In genomic region chr12:131280426-131280825, GRCh38 we compare ENCODE assay signal across 24 cellular contexts.
"Had no signal": no experiment of that assay in that cellular context is flagged by ENCODE, and none has a peak within 500 bp of the region (broad histone marks: within the 10 kb centered on the region; RNA-seq: fewer than 3 reads in every experiment).

No MANE protein-coding gene starts in this region.

- H3K27ac Mint-ChIP-seq: activated CD4-positive, alpha-beta T cell treated with anti-CD3 and anti-CD28 coated beads for 36 hours; activated naive CD4-positive, alpha-beta T cell treated with anti-CD3 and anti-CD28 coated beads for 36 hours; activated naive CD8-positive, alpha-beta T cell treated with anti-CD3 and anti-CD28 coated beads, Interleukin-2, amount 50 U/mL, for 24 hours; activated T-helper 2 cell treated with anti-CD3 and anti-CD28 coated beads, Interferon-gamma antibody, Interleukin-2, Interleukin-4, amounts not matched to agents 10 μg/mL and 5 μg/mL and 100 μg/mL, durations not matched to agents 14 hours and 24 hours and 36 hours; effector memory CD8-positive, alpha-beta T cell; memory B cell; nephron progenitor cell had no signal

- H3K4me1 Mint-ChIP-seq: activated CD4-positive, alpha-beta T cell treated with anti-CD3 and anti-CD28 coated beads for 36 hours; activated naive CD8-positive, alpha-beta T cell treated with anti-CD3 and anti-CD28 coated beads, Interleukin-2, amount 50 U/mL, for 24 hours; memory B cell had no signal

- H3K36me3 ChIP-seq: ascending aorta, brain microvascular endothelial cell, SJCRH30, tibial nerve had no signal

- DNase-seq: activated CD4-positive, alpha-beta T cell treated with anti-CD3 and anti-CD28 coated beads for 36 hours; activated CD4-positive, alpha-beta T cell treated with anti-CD3 and anti-CD28 coated beads, Interleukin-2, amount 50 U/mL, for 4 hours; activated CD8-positive, alpha-beta memory T cell treated with anti-CD3 and anti-CD28 coated beads for 24 hours; activated CD8-positive, alpha-beta memory T cell treated with anti-CD3 and anti-CD28 coated beads, Interleukin-2, amount 50 U/mL, for 4 hours; activated naive CD4-positive, alpha-beta T cell treated with anti-CD3 and anti-CD28 coated beads for 36 hours; activated naive CD8-positive, alpha-beta T cell treated with anti-CD3 and anti-CD28 coated beads, Interleukin-2, amount 50 U/mL, for 24 hours; activated T-cell treated with anti-CD3 and anti-CD28 coated beads, Interleukin-2, amount 50 U/mL, for 4 hours; brain microvascular endothelial cell; central memory CD4-positive, alpha-beta T cell; effector memory CD8-positive, alpha-beta T cell; foreskin melanocyte; nephron progenitor cell; nucleus accumbens; SJCRH30; stimulated activated CD4-positive, alpha-beta T cell treated with anti-CD3 and anti-CD28 coated beads, Interleukin-12 subunit alpha, Interleukin-12 subunit beta, amount 100 ng/mL, for 4 hours; stimulated activated CD4-positive, alpha-beta T cell treated with anti-CD3 and anti-CD28 coated beads, Interleukin-4, amount 100 ng/mL, for 4 hours; stimulated activated naive CD8-positive, alpha-beta T cell treated with anti-CD3 and anti-CD28 coated beads, Interleukin-15, Interleukin-2, amounts not matched to agents 100 U/mL and 50 U/mL, for 24 hours; substantia nigra; T-helper 9 cell had no signal

- H3K9me3 Mint-ChIP-seq: activated naive CD4-positive, alpha-beta T cell treated with anti-CD3 and anti-CD28 coated beads for 36 hours; activated naive CD8-positive, alpha-beta T cell treated with anti-CD3 and anti-CD28 coated beads, Interleukin-2, amount 50 U/mL, for 24 hours; activated T-cell treated with anti-CD3 and anti-CD28 coated beads, Interleukin-2, amount 50 U/mL, for 4 hours; activated T-helper 2 cell treated with anti-CD3 and anti-CD28 coated beads, Interferon-gamma antibody, Interleukin-2, Interleukin-4, amounts not matched to agents 10 μg/mL and 5 μg/mL and 100 μg/mL, durations not matched to agents 14 hours and 24 hours and 36 hours; effector memory CD8-positive, alpha-beta T cell; nephron progenitor cell had no signal

- H3K27me3 ChIP-seq: ascending aorta, brain microvascular endothelial cell, SJCRH30 had no signal

- H3K4me3 ChIP-seq: ascending aorta, SJCRH30, tibial nerve had no signal

- ATAC-seq: activated CD4-positive, alpha-beta T cell treated with anti-CD3 and anti-CD28 coated beads for 36 hours; activated naive CD8-positive, alpha-beta T cell treated with anti-CD3 and anti-CD28 coated beads, Interleukin-2, amount 50 U/mL, for 24 hours; activated T-cell treated with anti-CD3 and anti-CD28 coated beads, Interleukin-2, amount 50 U/mL, for 4 hours; effector memory CD8-positive, alpha-beta T cell; esophagus mucosa; stimulated activated naive CD8-positive, alpha-beta T cell treated with anti-CD3 and anti-CD28 coated beads, Interleukin-15, Interleukin-2, amounts not matched to agents 100 U/mL and 50 U/mL, for 24 hours had no signal

- H3K27ac ChIP-seq: ascending aorta, brain microvascular endothelial cell, SJCRH30, tibial nerve had no signal

- H3K4me3 Mint-ChIP-seq: activated CD4-positive, alpha-beta T cell treated with anti-CD3 and anti-CD28 coated beads for 36 hours; activated naive CD4-positive, alpha-beta T cell treated with anti-CD3 and anti-CD28 coated beads for 36 hours; activated naive CD8-positive, alpha-beta T cell treated with anti-CD3 and anti-CD28 coated beads, Interleukin-2, amount 50 U/mL, for 24 hours; activated T-cell treated with anti-CD3 and anti-CD28 coated beads, Interleukin-2, amount 50 U/mL, for 4 hours; effector memory CD8-positive, alpha-beta T cell; memory B cell; nephron progenitor cell had no signal

- H3K36me3 Mint-ChIP-seq: memory B cell had no signal

- H3K4me1 ChIP-seq: ascending aorta, SJCRH30, tibial nerve had no signal

- H3K9me3 ChIP-seq: ascending aorta, SJCRH30, tibial nerve had no signal

- H3K27me3 Mint-ChIP-seq: activated naive CD8-positive, alpha-beta T cell treated with anti-CD3 and anti-CD28 coated beads, Interleukin-2, amount 50 U/mL, for 24 hours had no signal
